8 cellular contexts compared by ENCODE assay signal in genomic region chr11:9003573-9004309, GRCh38. TPM values are rescaled to one million over a fixed set of nuclear protein-coding genes. Genes with fewer than 3 reads are reported as not detected.
DNase-seq lines count a peak whose midpoint lies in the region; ATAC-seq and TF ChIP-seq lines count a peak whose summit lies in the region.

NRIP3 (minus strand) TSS chr11:9004001; CDS start chr11:9003935, 66 bp downstream.

- H3K27me3 ChIP-seq in DND-41 (ENCODE audit: insufficient read depth, low read length, poor library complexity) (peaks cover 44% of the 10 kb centered on the region), HL-60 (ENCODE audit: insufficient read depth, poor library complexity, severe bottlenecking) (peaks cover 7% of the 10 kb centered on the region)

- no peak within 1 kb of the TSS for H3K9ac ChIP-seq in DND-41 (ENCODE audit: low read depth, low read length)

- H3K79me2 ChIP-seq in DND-41 (ENCODE audit: insufficient read depth, low read length): no peaks in the 10 kb centered on the region

- H3K9me3 ChIP-seq in DND-41 (ENCODE audit: insufficient read depth, low read length, severe bottlenecking): no peaks in the 10 kb centered on the region

- no peak within 1 kb of the TSS for H3K4me3 ChIP-seq in DND-41 (ENCODE audit: low read depth in 1 of 2, low read length in 2 of 2)
- peak within 1 kb of the TSS; percentile 32 for H3K4me3 ChIP-seq in HL-60 (replicated peaks; ENCODE audit: insufficient read depth, low read length)

- H3K4me2 ChIP-seq in DND-41 (ENCODE audit: insufficient read depth, low read length): no peak within 1 kb of the TSS

- H3K27ac ChIP-seq in DND-41 (ENCODE audit: low read length) (no peak within 1 kb of the TSS), HL-60 (replicated peaks) (no peak within 1 kb of the TSS)

- H3K4me1 Mint-ChIP-seq in activated naive CD4-positive, alpha-beta T cell treated with anti-CD3 and anti-CD28 coated beads, Interleukin-2, amount 10 ng/mL, durations not matched to agents 7 days and 5 days: peaks cover 22% of the 10 kb centered on the region

- peaks cover 1% of the 10 kb centered on the region for H3K36me3 Mint-ChIP-seq in activated naive CD4-positive, alpha-beta T cell treated with anti-CD3 and anti-CD28 coated beads, Interleukin-2, amount 10 ng/mL, durations not matched to agents 7 days and 5 days

- DNase-seq in DND-41 (peak; percentile 31), HL-60 (ENCODE audit: low read depth in 1 of 2, low spot score in 1 of 2) (peak; percentile 44 to 56), SK-N-DZ (ENCODE audit: low spot score) (peak; percentile 71), globus pallidus (ENCODE audit: low spot score) (peak; percentile 14), nucleus accumbens (lab: John Stamatoyannopoulos, UW) (peak in 36 of 56 donors; percentile 4 to 81 (median 36)), stromal cell of bone marrow (ENCODE audit: low read depth) (peak; percentile 28)
- DNase-seq in activated naive CD4-positive, alpha-beta T cell treated with anti-CD3 and anti-CD28 coated beads, Interleukin-2, amount 10 ng/mL, durations not matched to agents 7 days and 5 days: peak; percentile 84

- no peak within 1 kb of the TSS for H3K27ac Mint-ChIP-seq in activated naive CD4-positive, alpha-beta T cell treated with anti-CD3 and anti-CD28 coated beads, Interleukin-2, amount 10 ng/mL, durations not matched to agents 7 days and 5 days

- CTCF ChIA-PET in activated naive CD4-positive, alpha-beta T cell treated with anti-CD3 and anti-CD28 coated beads, Interleukin-2, amount 10 ng/mL, durations not matched to agents 7 days and 5 days (lab: Charles Lee): no interaction called here

- TF ChIP-seq CTCF in DND-41 (IDR thresholded peaks at IDR 0.05; ENCODE audit: borderline replicate concordance, extremely low read depth, low read length, poor library complexity, severe bottlenecking) (no peak), HL-60 (IDR thresholded peaks at IDR 0.05; ENCODE audit: insufficient read depth, low read length) (no peak)

- no peaks in the 10 kb centered on the region for H3K4me1 ChIP-seq in DND-41 (ENCODE audit: insufficient read depth, low read length)

- H2AFZ ChIP-seq in DND-41 (ENCODE audit: low read depth, low read length): no peak within 1 kb of the TSS

- ATAC-seq in DND-41 (ENCODE audit: insufficient read depth, low read depth): 0 out of 3 replicates have a peak, but pooled peaks have one; percentile 62
- ATAC-seq in GM21619 (IDR thresholded peaks at IDR 0.05; ENCODE audit: unreplicated experiment): no peak

- no peaks in the 10 kb centered on the region for H3K9me3 Mint-ChIP-seq in activated naive CD4-positive, alpha-beta T cell treated with anti-CD3 and anti-CD28 coated beads, Interleukin-2, amount 10 ng/mL, durations not matched to agents 7 days and 5 days

- H3K4me3 Mint-ChIP-seq in activated naive CD4-positive, alpha-beta T cell treated with anti-CD3 and anti-CD28 coated beads, Interleukin-2, amount 10 ng/mL, durations not matched to agents 7 days and 5 days: peak within 1 kb of the TSS; percentile 73

- no peaks in the 10 kb centered on the region for H4K20me1 ChIP-seq in DND-41 (ENCODE audit: insufficient read depth, low read length)

- peaks cover 83% of the 10 kb centered on the region for H3K27me3 Mint-ChIP-seq in activated naive CD4-positive, alpha-beta T cell treated with anti-CD3 and anti-CD28 coated beads, Interleukin-2, amount 10 ng/mL, durations not matched to agents 7 days and 5 days

- no peaks in the 10 kb centered on the region for H3K36me3 ChIP-seq in DND-41 (ENCODE audit: insufficient read depth, low read length)

RNA-seq across cellular contexts. Expression of gene NRIP3, which starts in this region (rescaled TPM):
- polyA plus RNA-seq in SK-N-DZ (2014; cell fraction: cytosol; rRNA removed): 1.2 and 4.2 TPM in 2 replicates
- 3.8 and 4.0 TPM in 2 replicates for polyA plus RNA-seq in SK-N-DZ (2014; cell fraction: nucleus; rRNA removed)

Comparison
In these comparisons a context has a peak if more than half of its experiments do, and no peak if none do; other contexts are left out.
1. DNase-seq: peak in every context shown above with its lines; median percentile 84 in activated naive CD4-positive, alpha-beta T cell treated with anti-CD3 and anti-CD28 coated beads, Interleukin-2, amount 10 ng/mL, durations not matched to agents 7 days and 5 days; 71 in SK-N-DZ; 50 in HL-60; 36 in nucleus accumbens; 31 in DND-41; 28 in stromal cell of bone marrow; 14 in globus pallidus.